13 cellular contexts compared by ENCODE assay signal in genomic region chr1:51906306-51907078, GRCh38. TPM values are rescaled to one million over a fixed set of nuclear protein-coding genes. Genes with fewer than 3 reads are reported as not detected.
A peak's percentile ranks its signal among the peaks of the same experiment; 100 is the strongest.
DNase-seq lines count a peak whose midpoint lies in the region; ATAC-seq and TF ChIP-seq lines count a peak whose summit lies in the region.
"Had no signal": no experiment of that assay in that cellular context is flagged by ENCODE, and none has a peak within 500 bp of the region (broad histone marks: within the 10 kb centered on the region; RNA-seq: fewer than 3 reads in every experiment).

No MANE protein-coding gene starts in this region.

- H3K14ac ChIP-seq in H9 (ENCODE audit: insufficient read depth, low read length), result no peak overlapping the region

- H3K27ac ChIP-seq in BLaER1, result 0 out of 2 replicates have a peak overlapping the region, but pooled peaks have one; percentile 25
- no peak overlapping the region for H3K27ac ChIP-seq in H9 (ENCODE audit: insufficient read length, low read depth, low read length)
- H3K27ac ChIP-seq in Peyer's patch, result no peak overlapping the region
- H3K27ac ChIP-seq: upper lobe of left lung had no signal

- H2BK12ac ChIP-seq in H9 (ENCODE audit: insufficient read length, low read depth, low read length), result no peak overlapping the region

- H3K27me3 ChIP-seq in BLaER1, result no peaks in the 10 kb centered on the region
- no peaks in the 10 kb centered on the region for H3K27me3 ChIP-seq in H9 (ENCODE audit: insufficient read depth, low read length)
- H3K27me3 ChIP-seq in Peyer's patch, result no peaks in the 10 kb centered on the region
- H3K27me3 ChIP-seq: upper lobe of left lung had no signal

- WGBS in H9 (ENCODE audit: extremely low coverage, insufficient read length, low lambda C conversion rate), result no CpG with 5 or more reads among the region's 4 CpGs

- H2BK120ac ChIP-seq in H9 (ENCODE audit: low read depth, low read length, poor library complexity, severe bottlenecking), result no peak overlapping the region

- H3K23ac ChIP-seq in H9 (ENCODE audit: insufficient read length, low read depth, low read length), result no peak overlapping the region

- TF ChIP-seq POLR2A in Peyer's patch (IDR thresholded peaks at IDR 0.05), result no peak

- H3K23me2 ChIP-seq in H9 (ENCODE audit: insufficient read length, low read depth, low read length, poor library complexity, severe bottlenecking), result no peaks in the 10 kb centered on the region

- H3K36me3 ChIP-seq in BLaER1, result no peaks in the 10 kb centered on the region
- no peaks in the 10 kb centered on the region for H3K36me3 ChIP-seq in Peyer's patch
- H3K36me3 ChIP-seq: upper lobe of left lung had no signal

- H2AFZ ChIP-seq in H9 (ENCODE audit: low read length), result no peak overlapping the region

- H4K5ac ChIP-seq in H9 (ENCODE audit: insufficient read length, low read depth, low read length), result no peak overlapping the region

- no peak overlapping the region for H3K4me3 ChIP-seq in BLaER1
- H3K4me3 ChIP-seq in Peyer's patch, result no peak overlapping the region
- H3K4me3 ChIP-seq: upper lobe of left lung had no signal

- peaks cover 24% of the 10 kb centered on the region for H3K4me1 ChIP-seq in BLaER1
- H3K4me1 ChIP-seq in H9 (ENCODE audit: insufficient read depth, low read length), result peaks cover 10% of the 10 kb centered on the region; the same call in 1 of the 2 replicates
- no peaks in the 10 kb centered on the region for H3K4me1 ChIP-seq in Peyer's patch
- H3K4me1 ChIP-seq: upper lobe of left lung had no signal

- ATAC-seq in left ventricle myocardium superior, result no peak

- peak; percentile 60 for DNase-seq in amniotic epithelial cell (ENCODE audit: low read depth)
- DNase-seq in iris pigment epithelial cell (ENCODE audit: low read depth), result peak; percentile 47
- no peak for DNase-seq in H9
- no peak for DNase-seq in Peyer's patch
- no peak for DNase-seq in left ventricle myocardium superior
- DNase-seq in SKM-1 (lab: John Stamatoyannopoulos, UW; ENCODE audit: unreplicated experiment), result no peak
- DNase-seq: DMS79 treated with DMSO at 0.1 percent for 48 hours; effector CD4-positive, alpha-beta T cell; occipital lobe; upper lobe of left lung had no signal

- H3K27ac Mint-ChIP-seq in IgD-negative memory B cell, result peak overlapping the region in 2 of 3 donors; percentile 47 to 88
- H3K27ac Mint-ChIP-seq in H9, result peak overlapping the region in 1 of 3 experiments; percentile 43; a peak in 2 of 7 replicates
- H3K27ac Mint-ChIP-seq: activated T-helper 2 cell treated with anti-CD3 and anti-CD28 coated beads, Interferon-gamma antibody, Interleukin-2, Interleukin-4, amounts not matched to agents 10 μg/mL and 5 μg/mL and 100 μg/mL, durations not matched to agents 14 hours and 24 hours and 36 hours had no signal

- intact Hi-C loops in left ventricle myocardium superior (cut with micrococcal nuclease), result no loop called here

- H3K9me3 Mint-ChIP-seq in IgD-negative memory B cell (peaks cover 0 to 2% (median 0%) of the 10 kb centered on the region in 3 donors), H9 (peaks cover 10 to 11% of the 10 kb centered on the region in 2 experiments)

- H4K91ac ChIP-seq in H9 (ENCODE audit: insufficient read length, low read depth, low read length), result no peak overlapping the region

- no peak overlapping the region for H3K4ac ChIP-seq in H9 (ENCODE audit: low read depth, low read length)

- peaks cover 20% of the 10 kb centered on the region for H3K9me3 ChIP-seq in BLaER1
- no peaks in the 10 kb centered on the region for H3K9me3 ChIP-seq in H9 (ENCODE audit: control insufficient read depth, low read depth, low read length)
- H3K9me3 ChIP-seq in Peyer's patch, result no peaks in the 10 kb centered on the region
- H3K9me3 ChIP-seq: upper lobe of left lung had no signal

- H3K27me3 Mint-ChIP-seq in IgD-negative memory B cell (peaks cover 15% of the 10 kb centered on the region), H9 (ENCODE audit: low read depth) (no peaks in the 10 kb centered on the region)

- no peaks in the 10 kb centered on the region for H3K36me3 Mint-ChIP-seq in IgD-negative memory B cell
- peaks cover 7 to 14% (median 10%) of the 10 kb centered on the region in 3 experiments; a peak in 4 of 7 replicates for H3K36me3 Mint-ChIP-seq in H9 (ENCODE audit: insufficient read depth in 1 of 3, low read depth in 3 of 3)

- H2AK5ac ChIP-seq in H9 (ENCODE audit: insufficient read length, low read length), result no peak overlapping the region

- no peak overlapping the region for H3K56ac ChIP-seq in H9 (ENCODE audit: insufficient read length, low read depth, low read length)

- no peak overlapping the region for H4K8ac ChIP-seq in H9 (replicated peaks; ENCODE audit: insufficient read length, low read depth, low read length)

- H3K79me1 ChIP-seq in H9 (ENCODE audit: insufficient read depth, low read depth, low read length, poor library complexity, severe bottlenecking), result no peaks in the 10 kb centered on the region

- no peak overlapping the region for H2BK15ac ChIP-seq in H9 (ENCODE audit: low read depth, low read length)

- no peak overlapping the region for H3K18ac ChIP-seq in H9 (ENCODE audit: insufficient read length, low read depth, low read length)

- H2BK5ac ChIP-seq in H9 (ENCODE audit: insufficient read length, low read length), result no peak overlapping the region

- no peaks in the 10 kb centered on the region for H4K20me1 ChIP-seq in BLaER1
- no peaks in the 10 kb centered on the region for H4K20me1 ChIP-seq in H9 (ENCODE audit: control insufficient read depth, insufficient read depth, insufficient read length)

- H3K4me3 Mint-ChIP-seq in IgD-negative memory B cell (no peak overlapping the region), H9 (no peak overlapping the region)

- no peak for TF ChIP-seq CTCF in H9 (conservative IDR thresholded peaks at IDR 0.05)
- no peak for TF ChIP-seq CTCF in Peyer's patch (IDR thresholded peaks at IDR 0.05)

- H3K79me2 ChIP-seq in H9 (ENCODE audit: insufficient read depth, low read length), result no peaks in the 10 kb centered on the region

- H3T11ph ChIP-seq in H9 (ENCODE audit: low read length), result no peak overlapping the region

- H3K4me1 Mint-ChIP-seq in IgD-negative memory B cell (peaks cover 0 to 7% (median 0%) of the 10 kb centered on the region in 3 donors), H9 (peaks cover 32 to 35% of the 10 kb centered on the region in 2 experiments)

- H2BK20ac ChIP-seq in H9 (ENCODE audit: low read depth, low read length, poor library complexity, severe bottlenecking), result no peak overlapping the region

- H3K4me2 ChIP-seq in BLaER1 (peak overlapping the region; percentile 38), H9 (ENCODE audit: insufficient read depth, insufficient read length, low read length) (no peak overlapping the region)

- H3K9ac ChIP-seq in BLaER1, result no peak overlapping the region
- H3K9ac ChIP-seq in H9 (ENCODE audit: extremely low read depth, insufficient read length, low read length), result no peak overlapping the region

RNA-seq across cellular contexts. Expression of gene NRDC, which starts 28.0 kb away (rescaled TPM):
- 74.7 TPM for polyA plus RNA-seq in IgD-negative memory B cell
- 147 TPM in 2 replicates for total RNA-seq in H9 (2021)
- 100 to 1,000 TPM in 1 of 4 donors, 10 to 100 TPM in 3; 55.2 to 111 (median 67.8) TPM for total RNA-seq in Peyer's patch
- 157 TPM for total RNA-seq in left ventricle myocardium superior

Comparison
In these comparisons a context has a peak if more than half of its experiments do, and no peak if none do; other contexts are left out.
1. DNase-seq: peak in amniotic epithelial cell (single experiment) and iris pigment epithelial cell (single experiment); none in H9 (single experiment), Peyer's patch (0 of 3), left ventricle myocardium superior (single experiment) and SKM-1 (single experiment).